Comparison of ENCODE assay signal across 8 cellular contexts in genomic region chr16:50696575-50697420, GRCh38. TPM values are rescaled to one million over a fixed set of nuclear protein-coding genes. Genes with fewer than 3 reads are reported as not detected.
DNase-seq lines count a peak whose midpoint lies in the region; ATAC-seq and TF ChIP-seq lines count a peak whose summit lies in the region.

No MANE protein-coding gene starts in this region.

- no peaks in the 10 kb centered on the region for H3K27me3 Mint-ChIP-seq in dendritic cell treated with granulocyte-macrophage colony-stimulating factor and Interleukin-4, amounts not matched to agents 40 ng/mL and 50 ng/mL, for 4 days
- peaks cover 0 to 20% (median 4%) of the 10 kb centered on the region in 5 donors for H3K27me3 Mint-ChIP-seq in naive thymus-derived CD8-positive, alpha-beta T cell
- peaks cover 7% of the 10 kb centered on the region for H3K27me3 Mint-ChIP-seq in chondrocyte (ENCODE audit: low read depth)

- H3K36me3 ChIP-seq in ACC112 (ENCODE audit: insufficient read depth, low read length) (no peaks in the 10 kb centered on the region), RWPE2 (ENCODE audit: low read depth) (no peaks in the 10 kb centered on the region)

- POLR2A ChIA-PET in naive thymus-derived CD8-positive, alpha-beta T cell (lab: Charles Lee): interaction anchor here (1.1 kb wide), 1 partner anchor 11 kb away, joined by 3 read pairs; no protein-coding TSS in a partner anchor

- peak; percentile 95 for DNase-seq in RWPE2 (ENCODE audit: low spot score)
- peak in 1 of 10 donors; percentile 23 for DNase-seq in naive thymus-derived CD8-positive, alpha-beta T cell
- no peak for DNase-seq in NCI-H2107 (lab: John Stamatoyannopoulos, UW)
- no peak for DNase-seq in chondrocyte (ENCODE audit: low spot score)

- no peak for TF ChIP-seq CTCF in RWPE2 (IDR thresholded peaks at IDR 0.05; ENCODE audit: poor library complexity, severe bottlenecking)
- no peak for TF ChIP-seq CTCF in chondrocyte (IDR thresholded peaks at IDR 0.05)

- ATAC-seq in GM18907 (IDR thresholded peaks at IDR 0.05; ENCODE audit: unreplicated experiment) (peak; percentile 66), HG03064 (IDR thresholded peaks at IDR 0.05; ENCODE audit: low read depth, unreplicated experiment) (peak; percentile 43), RWPE2 (ENCODE audit: low read depth) (peak; percentile 76)
- ATAC-seq in naive thymus-derived CD8-positive, alpha-beta T cell: peak in 1 of 2 donors; percentile 24

- H3K27ac Mint-ChIP-seq in dendritic cell treated with granulocyte-macrophage colony-stimulating factor and Interleukin-4, amounts not matched to agents 40 ng/mL and 50 ng/mL, for 4 days: peak overlapping the region; percentile 91
- H3K27ac Mint-ChIP-seq in naive thymus-derived CD8-positive, alpha-beta T cell: peak overlapping the region in 8 of 10 donors; percentile 13 to 92 (median 51)
- no peak overlapping the region for H3K27ac Mint-ChIP-seq in chondrocyte (ENCODE audit: unreplicated experiment)

- no peak overlapping the region for H2AFZ ChIP-seq in ACC112 (ENCODE audit: low read length, unreplicated experiment)

- H3K4me3 ChIP-seq in ACC112 (ENCODE audit: low read depth, low read length) (no peak overlapping the region), RWPE2 (ENCODE audit: severe bottlenecking) (no peak overlapping the region)

- H3K4me1 Mint-ChIP-seq in dendritic cell treated with granulocyte-macrophage colony-stimulating factor and Interleukin-4, amounts not matched to agents 40 ng/mL and 50 ng/mL, for 4 days (ENCODE audit: low read depth): peaks cover 90% of the 10 kb centered on the region
- H3K4me1 Mint-ChIP-seq in naive thymus-derived CD8-positive, alpha-beta T cell: peaks cover 39 to 75% (median 57%) of the 10 kb centered on the region in 4 donors
- H3K4me1 Mint-ChIP-seq in chondrocyte (ENCODE audit: low read depth): peaks cover 26% of the 10 kb centered on the region

- H3K36me3 Mint-ChIP-seq in dendritic cell treated with granulocyte-macrophage colony-stimulating factor and Interleukin-4, amounts not matched to agents 40 ng/mL and 50 ng/mL, for 4 days (ENCODE audit: low read depth): peaks cover 59% of the 10 kb centered on the region
- H3K36me3 Mint-ChIP-seq in naive thymus-derived CD8-positive, alpha-beta T cell: no peaks in the 10 kb centered on the region
- no peaks in the 10 kb centered on the region for H3K36me3 Mint-ChIP-seq in chondrocyte (ENCODE audit: low read depth)

- H3K79me2 ChIP-seq in ACC112 (ENCODE audit: control insufficient read depth, insufficient read depth, low read length, unreplicated experiment): no peaks in the 10 kb centered on the region

- intact Hi-C loops in dendritic cell treated with granulocyte-macrophage colony-stimulating factor and Interleukin-4, amounts not matched to agents 40 ng/mL and 50 ng/mL, for 4 days (cut with micrococcal nuclease): loop anchor here (5.0 kb wide), 2 partner anchors 46 to 419 kb away; partner anchors contain the start of gene CYLD

- no peaks in the 10 kb centered on the region for H3K9me3 ChIP-seq in RWPE2 (ENCODE audit: severe bottlenecking)

- no peaks in the 10 kb centered on the region for H3K9me3 Mint-ChIP-seq in dendritic cell treated with granulocyte-macrophage colony-stimulating factor and Interleukin-4, amounts not matched to agents 40 ng/mL and 50 ng/mL, for 4 days
- no peaks in the 10 kb centered on the region for H3K9me3 Mint-ChIP-seq in naive thymus-derived CD8-positive, alpha-beta T cell
- no peaks in the 10 kb centered on the region for H3K9me3 Mint-ChIP-seq in chondrocyte (ENCODE audit: low read depth)

- H3K27me3 ChIP-seq in ACC112 (ENCODE audit: insufficient read depth, low read length) (peaks cover 14% of the 10 kb centered on the region), RWPE2 (ENCODE audit: insufficient read depth, poor library complexity, severe bottlenecking) (no peaks in the 10 kb centered on the region)

- H3K4me3 Mint-ChIP-seq in dendritic cell treated with granulocyte-macrophage colony-stimulating factor and Interleukin-4, amounts not matched to agents 40 ng/mL and 50 ng/mL, for 4 days: peak overlapping the region; percentile 91
- peak overlapping the region in 8 of 10 donors; percentile 17 to 54 (median 40) for H3K4me3 Mint-ChIP-seq in naive thymus-derived CD8-positive, alpha-beta T cell
- no peak overlapping the region for H3K4me3 Mint-ChIP-seq in chondrocyte (ENCODE audit: unreplicated experiment)

- H3K4me1 ChIP-seq in ACC112 (ENCODE audit: control insufficient read depth, insufficient read depth, low read length, unreplicated experiment) (peaks cover 12% of the 10 kb centered on the region), RWPE2 (ENCODE audit: insufficient read depth, poor library complexity, severe bottlenecking) (peaks cover 28% of the 10 kb centered on the region)

- H3K27ac ChIP-seq in ACC112 (ENCODE audit: low read depth, low read length): peak overlapping the region; percentile 10; the same call in 1 of the 2 replicates
- H3K27ac ChIP-seq in RWPE2 (ENCODE audit: poor library complexity, severe bottlenecking): peak overlapping the region; percentile 23

RNA-seq across cellular contexts. Expression of gene NOD2, which starts 3.4 kb away (rescaled TPM):
- total RNA-seq in naive thymus-derived CD8-positive, alpha-beta T cell: under 1 TPM; 0.08 to 0.49 TPM
- under 1 TPM in 2 of 3 donors, not detected in 1; 0.33 to 0.51 TPM for polyA plus RNA-seq in naive thymus-derived CD8-positive, alpha-beta T cell
- 0.05 to 0.44 TPM (median 0.07 TPM) in 3 replicates for total RNA-seq in chondrocyte

RNA-seq across cellular contexts. Expression of gene SNX20, which starts 15.7 kb away (rescaled TPM):
- total RNA-seq in naive thymus-derived CD8-positive, alpha-beta T cell: 10 to 100 TPM; 38.3 to 42.8 TPM
- polyA plus RNA-seq in naive thymus-derived CD8-positive, alpha-beta T cell: 10 to 100 TPM; 31.1 to 50.4 (median 34.4) TPM
- total RNA-seq in chondrocyte: not detected in 3 replicates

RNA-seq across cellular contexts. Expression of gene CYLD, which starts 45.1 kb away (rescaled TPM):
- 100 to 1,000 TPM; 195 to 203 TPM for total RNA-seq in naive thymus-derived CD8-positive, alpha-beta T cell
- 100 to 1,000 TPM; 106 to 131 (median 107) TPM for polyA plus RNA-seq in naive thymus-derived CD8-positive, alpha-beta T cell
- 30.3 to 35.8 TPM (median 33.4 TPM) in 3 replicates for total RNA-seq in chondrocyte

Comparison
In these comparisons a context has a peak if more than half of its experiments do, and no peak if none do; other contexts are left out.
1. RNA of gene SNX20, which starts 15.7 kb away (total RNA-seq): 38.3 to 42.8 TPM in naive thymus-derived CD8-positive, alpha-beta T cell; not detected in chondrocyte; every median in the first group is over 10 times any median in the second.